In the genomic region with DNA sequence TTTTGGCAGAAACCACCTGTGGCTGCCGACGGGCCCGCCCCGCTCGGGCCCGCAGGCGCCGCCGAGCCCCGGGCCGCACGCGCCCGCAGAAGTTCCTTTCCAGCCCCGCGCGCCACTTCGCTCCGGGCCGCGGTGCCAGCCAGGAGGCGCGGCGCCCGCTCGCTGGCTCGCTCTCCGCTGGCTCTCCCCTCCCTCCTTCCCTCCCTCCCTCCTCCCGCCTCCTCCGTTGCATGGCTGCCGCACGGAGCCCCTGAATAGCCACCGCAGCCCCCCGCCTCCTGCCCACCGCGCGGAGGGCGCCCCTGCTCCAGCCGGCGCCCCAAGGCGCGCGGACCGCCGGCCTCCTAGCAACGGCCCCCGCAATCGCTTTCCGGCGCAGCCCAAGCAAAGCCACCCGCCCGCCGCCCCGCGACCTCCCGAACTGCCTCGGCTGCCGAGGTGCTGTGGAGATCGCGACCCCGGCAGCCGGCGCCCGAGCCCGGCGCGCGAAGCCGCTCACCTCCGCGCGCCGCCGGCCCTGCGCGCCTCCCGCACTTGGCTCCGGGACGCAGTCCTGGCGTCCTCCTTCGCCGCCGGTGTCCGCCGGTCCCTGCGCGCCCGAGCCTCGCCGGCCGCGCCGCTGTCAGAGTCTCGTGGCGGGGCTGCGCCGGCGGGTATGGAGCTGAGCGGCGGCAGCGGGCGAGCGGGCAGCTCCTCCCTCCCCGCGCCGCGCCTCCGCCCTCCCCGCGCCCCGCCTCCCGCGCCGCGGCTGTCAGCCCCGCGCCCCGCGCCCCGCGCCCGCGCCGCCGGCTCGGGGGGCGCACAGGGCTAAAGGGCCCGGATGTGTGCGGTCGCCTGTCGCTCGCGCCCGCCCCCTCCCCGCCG, we compare ENCODE assay signal across 8 cellular contexts. TPM values are rescaled to one million over a fixed set of nuclear protein-coding genes. Genes with fewer than 3 reads are reported as not detected.
A peak's percentile ranks its signal among the peaks of the same experiment; 100 is the strongest.
DNase-seq lines count a peak whose midpoint lies in the region; ATAC-seq, FAIRE-seq and TF ChIP-seq lines count a peak whose summit lies in the region.

A gene (minus strand): TSS at position 657 of the 864 bp plus-strand sequence.

- H3K36me3 Mint-ChIP-seq in HFFc6 (ENCODE audit: low read depth): no peaks in the 10 kb centered on the region

- H3K27me3 Mint-ChIP-seq in HFFc6 (ENCODE audit: insufficient read depth): peaks cover 39% of the 10 kb centered on the region

- DNase-seq in DMS153 (lab: John Stamatoyannopoulos, UW) (peak; percentile 6), HFFc6 (no peak), RWPE2 (ENCODE audit: low spot score) (no peak), lower lobe of right lung (peak; percentile 57), superior temporal gyrus (ENCODE audit: extremely low spot score) (peak; percentile 22), HTR-8/SVneo (ENCODE audit: insufficient read length, low spot score) (no peak), GM12891 (ENCODE audit: insufficient read length, low spot score) (no peak)

- ATAC-seq in RWPE2 (ENCODE audit: low read depth) (peak; percentile 20; the same call in 1 of the 3 replicates), lower lobe of right lung (peak; percentile 31 to 46)

- peaks cover 26% of the 10 kb centered on the region for H3K4me1 Mint-ChIP-seq in HFFc6 (ENCODE audit: low read depth)

- intact Hi-C loops in lower lobe of right lung (cut with DNase I): no loop called here

- no peak for FAIRE-seq in HTR-8/SVneo (lab: Jason Lieb, UNC)
- no peak for FAIRE-seq in GM12891 (lab: Jason Lieb, UNC)

- peaks cover 8% of the 10 kb centered on the region for H3K4me1 ChIP-seq in RWPE2 (ENCODE audit: insufficient read depth, poor library complexity, severe bottlenecking)
- H3K4me1 ChIP-seq in duodenal mucosa (ENCODE audit: control insufficient read depth in 1 of 2, insufficient read depth in 2 of 2, low read length in 2 of 2): peaks cover 9 to 12% of the 10 kb centered on the region in 2 donors
- peaks cover 25% of the 10 kb centered on the region for H3K4me1 ChIP-seq in lower lobe of right lung

- no peak within 1 kb of the TSS for H3K27ac Mint-ChIP-seq in HFFc6

- H3K4me3 Mint-ChIP-seq in HFFc6: peak within 1 kb of the TSS; percentile 80

- TF ChIP-seq POLR2A in GM12891 (IDR thresholded peaks at IDR 0.05; ENCODE audit: low read depth, low read length): no peak

- H3K27ac ChIP-seq in RWPE2 (ENCODE audit: poor library complexity, severe bottlenecking) (no peak within 1 kb of the TSS), duodenal mucosa (ENCODE audit: low read depth, low read length) (no peak within 1 kb of the TSS), lower lobe of right lung (peak within 1 kb of the TSS; percentile 79)

- peak within 1 kb of the TSS; percentile 39 for H3K4me3 ChIP-seq in RWPE2 (ENCODE audit: severe bottlenecking)
- peak within 1 kb of the TSS; percentile 65 to 77 for H3K4me3 ChIP-seq in duodenal mucosa (ENCODE audit: low read depth in 1 of 2, low read length in 2 of 2)
- peak within 1 kb of the TSS; percentile 77 for H3K4me3 ChIP-seq in lower lobe of right lung

- no peaks in the 10 kb centered on the region for H3K9me3 Mint-ChIP-seq in HFFc6

- no peak for TF ChIP-seq CTCF in HFFc6 (IDR thresholded peaks at IDR 0.05)
- TF ChIP-seq CTCF in RWPE2 (IDR thresholded peaks at IDR 0.05; ENCODE audit: poor library complexity, severe bottlenecking): no peak
- TF ChIP-seq CTCF in lower lobe of right lung (IDR thresholded peaks at IDR 0.05): no peak

- H3K36me3 ChIP-seq in RWPE2 (ENCODE audit: low read depth) (no peaks in the 10 kb centered on the region), duodenal mucosa (ENCODE audit: control insufficient read depth in 1 of 2, insufficient read depth in 2 of 2, low read length in 2 of 2) (no peaks in the 10 kb centered on the region), lower lobe of right lung (no peaks in the 10 kb centered on the region)

- peak within 1 kb of the TSS in 1 of 2 donors; percentile 32 for H3K9ac ChIP-seq in duodenal mucosa (ENCODE audit: low read depth in 1 of 2, low read length in 2 of 2)

- H3K9me3 ChIP-seq in RWPE2 (ENCODE audit: severe bottlenecking) (no peaks in the 10 kb centered on the region), duodenal mucosa (ENCODE audit: control insufficient read depth in 1 of 2, low read length in 2 of 2) (no peaks in the 10 kb centered on the region), lower lobe of right lung (no peaks in the 10 kb centered on the region)

- H3K27me3 ChIP-seq in RWPE2 (ENCODE audit: insufficient read depth, poor library complexity, severe bottlenecking): peaks cover 36% of the 10 kb centered on the region
- H3K27me3 ChIP-seq in duodenal mucosa (ENCODE audit: control insufficient read depth in 1 of 2, insufficient read depth in 2 of 2, low read length in 2 of 2): peaks cover 40 to 58% of the 10 kb centered on the region in 2 donors
- H3K27me3 ChIP-seq in lower lobe of right lung (ENCODE audit: low read depth): peaks cover 31% of the 10 kb centered on the region

TF ChIP-seq in GM12891, 5 proteins besides CTCF, POLR2A, EP300 and RAD21:
- TF ChIP-seq PAX5 (IDR thresholded peaks at IDR 0.05; ENCODE audit: insufficient read depth, low read length, severe bottlenecking) (no peak), TAF1 (IDR thresholded peaks at IDR 0.05; ENCODE audit: low read depth, low read length) (no peak), POLR2AphosphoS5 (IDR thresholded peaks at IDR 0.05; ENCODE audit: low read depth, low read length) (no peak), SPI1 (IDR thresholded peaks at IDR 0.05; ENCODE audit: low read depth, low read length) (no peak), POU2F2 (IDR thresholded peaks at IDR 0.05; ENCODE audit: low read depth, low read length) (no peak)

RNA-seq across cellular contexts. Expression of the gene that starts here (rescaled TPM):
- total RNA-seq in HFFc6 (2021; fragmentation: NEBNext Ultra II Directional; extraction: Animal tissue kit (Norgen Biotek cat#: 25700)): not detected
- 15.0 TPM for total RNA-seq in lower lobe of right lung
- polyA plus RNA-seq in GM12891 (2012; ENCODE audit: low read depth, missing spikeins): not detected

Comparison
In these comparisons a context has a peak if more than half of its experiments do, and no peak if none do; other contexts are left out.
1. RNA of the gene that starts here (total RNA-seq): 15.0 TPM in lower lobe of right lung (single experiment); not detected in HFFc6; every median in the first group is over 10 times any median in the second.
2. DNase-seq: peak in DMS153 (single experiment), lower lobe of right lung (single experiment) and superior temporal gyrus (single experiment); none in HFFc6 (single experiment), RWPE2 (single experiment), HTR-8/SVneo (single experiment) and GM12891 (single experiment).
3. Peak in every context shown above with its lines, with median percentiles within 50 percentile points of each other: H3K4me3 ChIP-seq.